13 cellular contexts compared by ENCODE assay signal in the genomic region with DNA sequence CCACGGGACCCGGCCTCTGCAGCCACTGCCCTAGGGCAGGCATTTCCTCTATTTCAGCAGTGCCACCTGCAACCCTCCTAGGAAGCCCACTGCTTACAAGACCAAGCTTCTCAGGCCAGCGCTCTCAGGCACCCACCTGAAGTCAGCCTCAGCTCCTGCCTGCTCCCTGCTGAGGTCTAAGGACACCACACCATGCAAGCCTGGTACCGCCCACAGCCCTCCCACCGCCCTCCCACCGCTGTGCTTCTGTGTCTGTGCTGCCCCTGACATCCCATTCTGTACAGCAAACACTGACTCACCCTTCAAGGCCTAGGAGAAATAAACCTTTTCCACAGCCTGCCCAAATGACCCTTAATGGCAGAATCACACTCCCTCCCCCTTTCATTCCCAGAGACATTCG. TPM values are rescaled to one million over a fixed set of nuclear protein-coding genes. Genes with fewer than 3 reads are reported as not detected.
DNase-seq lines count a peak whose midpoint lies in the region; FAIRE-seq and TF ChIP-seq lines count a peak whose summit lies in the region.
"Had no signal": no experiment of that assay in that cellular context is flagged by ENCODE, and none has a peak within 500 bp of the region (broad histone marks: within the 10 kb centered on the region; RNA-seq: fewer than 3 reads in every experiment).

No MANE protein-coding gene starts in this region.

- H3K9me3 Mint-ChIP-seq in activated CD4-positive, alpha-beta T cell treated with anti-CD3 and anti-CD28 coated beads, Interleukin-2, amount 10 ng/mL, durations not matched to agents 7 days and 5 days = no peaks in the 10 kb centered on the region

- in situ Hi-C loops in GM13977 (cut with MboI; ENCODE audit: low pct_unique_long_range_greater_than_20kb, low sequenced_read_pairs, unreplicated experiment) = no loop called here

- POLR2A ChIA-PET in activated CD4-positive, alpha-beta T cell treated with anti-CD3 and anti-CD28 coated beads, Interleukin-2, amount 10 ng/mL, durations not matched to agents 7 days and 5 days (lab: Charles Lee) = no interaction called here

- FAIRE-seq in HTR-8/SVneo (lab: Jason Lieb, UNC) = no peak
- FAIRE-seq: TTC549 had no signal

- TF ChIP-seq CTCF in GM13977 (IDR thresholded peaks at IDR 0.05; ENCODE audit: extremely low read depth, insufficient read depth, missing control alignments) = no peak

- peak overlapping the region; percentile 6 for H3K27ac Mint-ChIP-seq in activated CD4-positive, alpha-beta T cell treated with anti-CD3 and anti-CD28 coated beads, Interleukin-2, amount 10 ng/mL, durations not matched to agents 7 days and 5 days

- no peak for DNase-seq in activated CD4-positive, alpha-beta T cell treated with anti-CD3 and anti-CD28 coated beads, Interleukin-2, amount 10 ng/mL, durations not matched to agents 7 days and 5 days
- DNase-seq in activated CD4-positive, alpha-beta T cell treated with anti-CD3 and anti-CD28 coated beads for 1 hour = no peak
- DNase-seq in NCI-H226 (peak; percentile 16), fibroblast of gingiva (ENCODE audit: low read depth) (peak; percentile 24), posterior vena cava (ENCODE audit: low spot score) (peak; percentile 42), NCI-H2227 treated with DMSO at 0.1 percent for 48 hours (lab: John Stamatoyannopoulos, UW) (no peak), GM13977 (ENCODE audit: low spot score) (no peak), HTR-8/SVneo (ENCODE audit: insufficient read length, low spot score) (no peak)
- DNase-seq: cortex of kidney; DND-41; stimulated activated CD4-positive, alpha-beta T cell treated with anti-CD3 and anti-CD28 coated beads, Interleukin-2, amount 100 ng/mL, for 24 hours; stomach had no signal

- peaks cover 2% of the 10 kb centered on the region for H3K36me3 Mint-ChIP-seq in activated CD4-positive, alpha-beta T cell treated with anti-CD3 and anti-CD28 coated beads, Interleukin-2, amount 10 ng/mL, durations not matched to agents 7 days and 5 days (ENCODE audit: low read depth)

- no peaks in the 10 kb centered on the region for H3K27me3 Mint-ChIP-seq in activated CD4-positive, alpha-beta T cell treated with anti-CD3 and anti-CD28 coated beads, Interleukin-2, amount 10 ng/mL, durations not matched to agents 7 days and 5 days

- CTCF ChIA-PET in activated CD4-positive, alpha-beta T cell treated with anti-CD3 and anti-CD28 coated beads, Interleukin-2, amount 10 ng/mL, durations not matched to agents 7 days and 5 days (lab: Charles Lee) = interaction anchor here (0.5 to 1.3 kb wide), 2 partner anchors 10 to 21 kb away, joined by 3 to 5 read pairs; no protein-coding TSS in a partner anchor

- H3K4me3 Mint-ChIP-seq in activated CD4-positive, alpha-beta T cell treated with anti-CD3 and anti-CD28 coated beads, Interleukin-2, amount 10 ng/mL, durations not matched to agents 7 days and 5 days = no peak overlapping the region

- H3K4me1 Mint-ChIP-seq in activated CD4-positive, alpha-beta T cell treated with anti-CD3 and anti-CD28 coated beads, Interleukin-2, amount 10 ng/mL, durations not matched to agents 7 days and 5 days = peaks cover 23% of the 10 kb centered on the region

- intact Hi-C loops in posterior vena cava (cut with DNase I) = loop anchor here in 1 of 2 donors (10.0 kb wide), 1 partner anchor 1050 kb away; no protein-coding TSS in a partner anchor

RNA-seq across cellular contexts. Expression of a gene that starts 6.3 kb away (rescaled TPM):
- 10 to 100 TPM; 44.8 to 55.9 TPM for total RNA-seq in activated CD4-positive, alpha-beta T cell treated with anti-CD3 and anti-CD28 coated beads, Interleukin-2, amount 10 ng/mL, durations not matched to agents 7 days and 5 days
- total RNA-seq in posterior vena cava = 10 to 100 TPM; 36.0 to 44.5 TPM

RNA-seq across cellular contexts. Expression of a gene that starts 44.2 kb away (rescaled TPM):
- total RNA-seq in activated CD4-positive, alpha-beta T cell treated with anti-CD3 and anti-CD28 coated beads, Interleukin-2, amount 10 ng/mL, durations not matched to agents 7 days and 5 days = under 1 TPM in 1 of 2 experiments, not detected in 1; 0.08 TPM
- under 1 TPM; 0.05 to 0.23 TPM for total RNA-seq in posterior vena cava

Comparison
In these comparisons a context has a peak if more than half of its experiments do, and no peak if none do; other contexts are left out.
1. DNase-seq: peak in NCI-H226 (single experiment), fibroblast of gingiva (single experiment) and posterior vena cava (single experiment); none in activated CD4-positive, alpha-beta T cell treated with anti-CD3 and anti-CD28 coated beads, Interleukin-2, amount 10 ng/mL, durations not matched to agents 7 days and 5 days (single experiment), activated CD4-positive, alpha-beta T cell treated with anti-CD3 and anti-CD28 coated beads for 1 hour (single experiment), NCI-H2227 treated with DMSO at 0.1 percent for 48 hours (single experiment), GM13977 (single experiment) and HTR-8/SVneo (single experiment).